ENCODE assay signal across 26 cellular contexts in the genomic region with DNA sequence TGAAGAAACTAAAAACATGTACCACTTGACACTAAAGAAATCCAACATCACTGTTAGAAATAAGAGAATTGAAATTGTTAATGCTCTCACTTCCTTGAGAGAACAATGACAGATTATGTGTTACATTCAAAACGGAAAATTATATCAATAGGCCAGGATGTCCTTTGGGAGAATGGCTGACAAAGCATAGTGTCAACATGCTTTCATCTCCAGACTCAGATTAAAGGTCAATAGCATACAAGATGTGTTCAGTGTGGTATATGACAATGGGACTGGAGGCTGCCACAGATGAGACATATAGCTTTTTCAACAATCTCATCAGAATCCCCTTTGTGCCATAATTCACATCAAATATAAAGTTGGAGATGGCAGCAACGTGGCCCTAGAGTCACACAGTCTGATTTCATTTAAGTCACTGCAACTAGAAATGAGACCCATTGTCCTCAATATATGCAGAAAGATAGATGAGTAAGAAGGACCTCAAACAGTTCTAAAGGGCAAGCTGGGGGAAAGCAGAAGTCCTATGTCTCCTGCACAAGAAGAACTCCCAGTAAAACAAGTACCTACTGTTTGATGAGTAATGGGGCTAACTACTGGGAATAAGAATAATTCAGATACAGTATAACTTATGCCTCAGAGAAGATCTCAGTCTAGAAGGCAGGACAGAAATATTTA.
"Had no signal": no experiment of that assay in that cellular context is flagged by ENCODE, and none has a peak within 500 bp of the region (broad histone marks: within the 10 kb centered on the region; RNA-seq: fewer than 3 reads in every experiment).

No MANE protein-coding gene starts in this region.

- FAIRE-seq: endometrium had no signal

- H3K27ac Mint-ChIP-seq: activated CD4-positive, alpha-beta T cell treated with anti-CD3 and anti-CD28 coated beads for 36 hours; activated CD8-positive, alpha-beta memory T cell treated with anti-CD3 and anti-CD28 coated beads, Interleukin-2, amount 10 ng/mL, durations not matched to agents 7 days and 5 days; activated CD8-positive, alpha-beta T cell treated with anti-CD3 and anti-CD28 coated beads, Interleukin-2, amount 10 ng/mL, durations not matched to agents 7 days and 5 days; activated naive CD8-positive, alpha-beta T cell; activated T-cell treated with anti-CD3 and anti-CD28 coated beads, Interleukin-2, amount 50 U/mL, for 72 hours; brain; natural killer cell had no signal

- H3K4me1 Mint-ChIP-seq: activated CD4-positive, alpha-beta T cell treated with anti-CD3 and anti-CD28 coated beads for 36 hours; activated CD8-positive, alpha-beta memory T cell treated with anti-CD3 and anti-CD28 coated beads, Interleukin-2, amount 10 ng/mL, durations not matched to agents 7 days and 5 days; natural killer cell had no signal

- DNase-seq: activated CD4-positive, alpha-beta T cell treated with anti-CD3 and anti-CD28 coated beads for 36 hours; activated CD4-positive, CD25-positive, alpha-beta regulatory T cell; activated CD8-positive, alpha-beta memory T cell treated with anti-CD3 and anti-CD28 coated beads, Interleukin-2, amount 10 ng/mL, durations not matched to agents 7 days and 5 days; activated CD8-positive, alpha-beta T cell treated with anti-CD3 and anti-CD28 coated beads, Interleukin-2, amount 10 ng/mL, durations not matched to agents 7 days and 5 days; activated effector memory CD4-positive, alpha-beta T cell treated with Interleukin-2 at 50 U/mL for 16 hours; activated naive CD4-positive, alpha-beta T cell treated with Interleukin-2 at 50 U/mL for 16 hours; activated T-cell treated with anti-CD3 and anti-CD28 coated beads for 4 hours; activated T-cell treated with anti-CD3 and anti-CD28 coated beads, Interleukin-2, amount 50 U/mL, for 72 hours; cerebellar nuclear complex; colonic mucosa; effector CD8-positive, alpha-beta T cell; esophagus squamous epithelium; foreskin melanocyte; kidney glomerular epithelial cell; lower lobe of right lung; mesenchymal stem cell; natural killer cell; stimulated activated CD4-positive, alpha-beta T cell treated with anti-CD3 and anti-CD28 coated beads, Interleukin-15, amount 100 ng/mL, for 24 hours; stimulated activated CD4-positive, alpha-beta T cell treated with anti-CD3 and anti-CD28 coated beads, Interleukin-2, amount 100 ng/mL, for 24 hours; stimulated activated naive CD4-positive, alpha-beta T cell treated with Interleukin-2 at 50 U/mL for 16 hours; trophoblast cell; uterus had no signal

- H3K4me3 Mint-ChIP-seq: activated CD4-positive, alpha-beta T cell treated with anti-CD3 and anti-CD28 coated beads for 36 hours; activated CD8-positive, alpha-beta memory T cell treated with anti-CD3 and anti-CD28 coated beads, Interleukin-2, amount 10 ng/mL, durations not matched to agents 7 days and 5 days; activated CD8-positive, alpha-beta T cell treated with anti-CD3 and anti-CD28 coated beads, Interleukin-2, amount 10 ng/mL, durations not matched to agents 7 days and 5 days; activated naive CD8-positive, alpha-beta T cell; activated T-cell treated with anti-CD3 and anti-CD28 coated beads, Interleukin-2, amount 50 U/mL, for 72 hours; brain; natural killer cell had no signal

- H3K36me3 Mint-ChIP-seq: activated CD8-positive, alpha-beta memory T cell treated with anti-CD3 and anti-CD28 coated beads, Interleukin-2, amount 10 ng/mL, durations not matched to agents 7 days and 5 days; natural killer cell had no signal

- H3K27me3 Mint-ChIP-seq: activated CD4-positive, alpha-beta T cell treated with anti-CD3 and anti-CD28 coated beads for 36 hours; activated CD8-positive, alpha-beta memory T cell treated with anti-CD3 and anti-CD28 coated beads, Interleukin-2, amount 10 ng/mL, durations not matched to agents 7 days and 5 days; activated naive CD8-positive, alpha-beta T cell had no signal

- ATAC-seq: activated CD4-positive, alpha-beta T cell treated with anti-CD3 and anti-CD28 coated beads for 36 hours; activated CD8-positive, alpha-beta memory T cell treated with anti-CD3 and anti-CD28 coated beads, Interleukin-2, amount 10 ng/mL, durations not matched to agents 7 days and 5 days; activated CD8-positive, alpha-beta T cell treated with anti-CD3 and anti-CD28 coated beads, Interleukin-2, amount 10 ng/mL, durations not matched to agents 7 days and 5 days; activated T-cell treated with anti-CD3 and anti-CD28 coated beads, Interleukin-2, amount 50 U/mL, for 72 hours; left lobe of liver; lower lobe of right lung; natural killer cell had no signal
